In genomic region chr14:76918751-76919421, GRCh38 we compare ENCODE assay signal across 8 cellular contexts.
DNase-seq lines count a peak whose midpoint lies in the region; ATAC-seq and TF ChIP-seq lines count a peak whose summit lies in the region.

No MANE protein-coding gene starts in this region.

- no TSS peak for BruUV-seq in A673 (replicated peaks; lab: Mats Ljungman, UMichigan)

- 33 to 54% (median 37%) methylated on average over 17 to 20 of the region's 20 CpGs for WGBS in spleen, 5 donors

- H3K27me3 Mint-ChIP-seq in chondrocyte (ENCODE audit: low read depth), result no peaks in the 10 kb centered on the region

- peaks cover 83% of the 10 kb centered on the region for H3K4me1 ChIP-seq in A673 (ENCODE audit: insufficient read depth, low read length, poor library complexity, severe bottlenecking)
- peaks cover 26 to 82% (median 52%) of the 10 kb centered on the region in 6 donors for H3K4me1 ChIP-seq in spleen

- H3K27ac ChIP-seq in A673 (ENCODE audit: low read depth, low read length, poor library complexity, severe bottlenecking), result peak overlapping the region; percentile 99
- peak overlapping the region; percentile 54 to 88 (median 76) for H3K27ac ChIP-seq in spleen

- no peaks in the 10 kb centered on the region for H3K36me3 Mint-ChIP-seq in chondrocyte (ENCODE audit: low read depth)

- POLR2A ChIA-PET in A673 (lab: Charles Lee; ENCODE audit: low non-redundant PET), result interaction anchor here (0.9 kb wide), 1 partner anchor 37 kb away, joined by 4 read pairs; no protein-coding TSS in a partner anchor

- no peaks in the 10 kb centered on the region for H3K36me3 ChIP-seq in A673 (ENCODE audit: insufficient read depth, low read length, poor library complexity, severe bottlenecking)
- no peaks in the 10 kb centered on the region for H3K36me3 ChIP-seq in kidney epithelial cell (ENCODE audit: control insufficient read depth, insufficient read depth, low read length)
- H3K36me3 ChIP-seq in spleen, result no peaks in the 10 kb centered on the region

- TF ChIP-seq CTCF in A673 (conservative IDR thresholded peaks at IDR 0.05; ENCODE audit: low read depth, low read length) (no peak), GM20000 (IDR thresholded peaks at IDR 0.05; ENCODE audit: extremely low read depth, missing control alignments) (peak; percentile 20), chondrocyte (IDR thresholded peaks at IDR 0.05) (peak; percentile 41), kidney epithelial cell (IDR thresholded peaks at IDR 0.05; ENCODE audit: insufficient read depth, low read length, poor library complexity, severe bottlenecking) (no peak), spleen (IDR thresholded peaks at IDR 0.05 in 8 of 11, conservative IDR thresholded peaks at IDR 0.05 in 3 of 11) (peak in 1 of 11 experiments; percentile 11)

- peak overlapping the region; percentile 99 for H3K27ac Mint-ChIP-seq in chondrocyte (ENCODE audit: unreplicated experiment)

- H3K4me1 Mint-ChIP-seq in chondrocyte (ENCODE audit: low read depth), result peaks cover 82% of the 10 kb centered on the region

- H3K4me3 ChIP-seq in A673 (ENCODE audit: low read depth, low read length, poor library complexity, severe bottlenecking), result no peak overlapping the region
- H3K4me3 ChIP-seq in kidney epithelial cell (ENCODE audit: low read depth, low read length), result no peak overlapping the region
- peak overlapping the region in 1 of 8 donors; percentile 32 for H3K4me3 ChIP-seq in spleen

- CTCF ChIA-PET in A673 (lab: Charles Lee), result interaction anchor here (1.5 kb wide), 2 partner anchors 29 to 42 kb away, joined by 3 to 5 read pairs; no protein-coding TSS in a partner anchor

- H3K4me3 Mint-ChIP-seq in chondrocyte (ENCODE audit: unreplicated experiment), result peak overlapping the region; percentile 54

- ATAC-seq in HG03196 (IDR thresholded peaks at IDR 0.05; ENCODE audit: unreplicated experiment) (no peak), GM19351 (IDR thresholded peaks at IDR 0.05; ENCODE audit: unreplicated experiment) (no peak)

- no peaks in the 10 kb centered on the region for H3K9me3 Mint-ChIP-seq in chondrocyte (ENCODE audit: low read depth)

- no peak for TF ChIP-seq POLR2A in spleen (IDR thresholded peaks at IDR 0.05)

- H3K27me3 ChIP-seq in A673 (replicated peaks; ENCODE audit: insufficient read depth, low read depth, low read length, poor library complexity), result no peaks in the 10 kb centered on the region
- H3K27me3 ChIP-seq in kidney epithelial cell (ENCODE audit: control insufficient read depth, insufficient read depth, low read length), result no peaks in the 10 kb centered on the region
- peaks cover 0 to 6% (median 0%) of the 10 kb centered on the region in 7 donors for H3K27me3 ChIP-seq in spleen (replicated peaks in 1 of 7)

- H3K9me3 ChIP-seq in A673 (ENCODE audit: low read depth, low read length, poor library complexity, severe bottlenecking), result no peaks in the 10 kb centered on the region
- H3K9me3 ChIP-seq in spleen, result no peaks in the 10 kb centered on the region

- intact Hi-C loops in A673 (cut with micrococcal nuclease; ENCODE audit: unreplicated experiment) (loop anchor here (1.0 to 5.0 kb wide), 2 partner anchors 108 to 134 kb away; partner anchors contain the start of gene IRF2BPL), spleen (cut with DNase I; ENCODE audit: low total_unique reads) (loop anchor here (5.0 kb wide), 1 partner anchor 33 kb away; no protein-coding TSS in a partner anchor)

- peak; percentile 92 for DNase-seq in A673 (ENCODE audit: low spot score)
- DNase-seq in GM20000 (ENCODE audit: low spot score), result no peak
- peak; percentile 68 for DNase-seq in NCI-H748 (lab: John Stamatoyannopoulos, UW; ENCODE audit: unreplicated experiment)
- peak; percentile 99 for DNase-seq in chondrocyte (ENCODE audit: low spot score)
- DNase-seq in kidney epithelial cell (ENCODE audit: low read depth), result peak; percentile 88
- DNase-seq in spleen, result peak; percentile 88

Comparison
In these comparisons a context has a peak if more than half of its experiments do, and no peak if none do; other contexts are left out.
1. CTCF ChIP-seq: peak in GM20000 (single experiment) and chondrocyte (single experiment); none in A673 (single experiment) and kidney epithelial cell (single experiment).